7 cellular contexts compared by ENCODE assay signal in genomic region chr6:38049948-38050347, GRCh38.
DNase-seq lines count a peak whose midpoint lies in the region; ATAC-seq, FAIRE-seq and TF ChIP-seq lines count a peak whose summit lies in the region.
"Not testable (repeated sequence)": the region's sequence is repeated elsewhere in the genome, so short reads cannot be mapped to it uniquely, and the experiment has no call there.

No MANE protein-coding gene starts in this region.

- H3K79me2 ChIP-seq in HCT116 (ENCODE audit: insufficient read depth, low read length); K562 (ENCODE audit: control insufficient read depth, insufficient read depth, low read length): not testable (repeated sequence)

- DNase-seq in HCT116 (ENCODE audit: low read depth, low spot score); K562 (ENCODE audit: extremely low read depth in 1 of 4, low spot score in 3 of 4); memory B cell (ENCODE audit: low spot score in 2 of 2): not testable (repeated sequence)
- DNase-seq in MG63 (peak; percentile 76), RWPE2 (ENCODE audit: low spot score) (peak; percentile 63), renal cortical epithelial cell (ENCODE audit: low read depth) (peak; percentile 37)

- not testable (repeated sequence) for FAIRE-seq in K562 (lab: Jason Lieb, UNC)

- peak overlapping the region in 1 of 2 experiments; percentile 10; a peak in 1 of 4 replicates for H3K4me3 ChIP-seq in HCT116 (replicated peaks in 1 of 2; ENCODE audit: low read depth in 1 of 2, low read length in 2 of 2)
- not testable (repeated sequence) for H3K4me3 ChIP-seq in MG63; RWPE2 (ENCODE audit: severe bottlenecking); K562

- in situ Hi-C loops in K562 (cut with MboI) = not testable (repeated sequence)

- TF ChIP-seq EP300 in K562 (IDR thresholded peaks at IDR 0.05; ENCODE audit: low read length) = not testable (repeated sequence)

- CTCF ChIA-PET in HCT116 (lab: Charles Lee) = interaction anchor here (1.0 kb wide), 1 partner anchor 9 kb away, joined by 3 read pairs; no protein-coding TSS in a partner anchor
- CTCF ChIA-PET in K562 (lab: Yijun Ruan, JAX; ENCODE audit: low intra/inter-chr PET ratio) = not testable (repeated sequence)

- BruUV-seq in HCT116 (replicated peaks; lab: Mats Ljungman, UMichigan); K562 (replicated peaks; lab: Mats Ljungman, UMichigan): not testable (repeated sequence)

- not testable (repeated sequence) for H3K36me3 ChIP-seq in HCT116 (ENCODE audit: control insufficient read depth in 1 of 2, insufficient read depth in 2 of 2, low read length in 2 of 2); MG63; RWPE2 (ENCODE audit: low read depth); K562 (ENCODE audit: control insufficient read depth, insufficient read depth, low read length)

- peak overlapping the region; percentile 50 for H3K4me2 ChIP-seq in HCT116 (ENCODE audit: low read length)
- not testable (repeated sequence) for H3K4me2 ChIP-seq in K562 (ENCODE audit: insufficient read depth, low read length)

- 29% methylated on average over 7 of the region's 7 CpGs for WGBS in K562 (ENCODE audit: insufficient coverage, low coverage, missing lambda C conversion rate)

- not testable (repeated sequence) for H2AFZ ChIP-seq in HCT116 (ENCODE audit: low read depth, low read length, poor library complexity, severe bottlenecking); K562 (ENCODE audit: low read depth, low read length)

- not testable (repeated sequence) for TF ChIP-seq CTCF in HCT116 (IDR thresholded peaks at IDR 0.05 in 2 of 3, conservative IDR thresholded peaks at IDR 0.05 in 1 of 3; ENCODE audit: borderline replicate concordance in 1 of 3, insufficient read depth in 1 of 3, low read depth in 2 of 3, low read length in 2 of 3); RWPE2 (IDR thresholded peaks at IDR 0.05; ENCODE audit: poor library complexity, severe bottlenecking); K562 (IDR thresholded peaks at IDR 0.05 in 2 of 3, conservative IDR thresholded peaks at IDR 0.05 in 1 of 3; ENCODE audit: insufficient read depth in 2 of 3, low read depth in 1 of 3, low read length in 3 of 3)

- peak overlapping the region; percentile 35 for H3K27ac Mint-ChIP-seq in memory B cell

- ATAC-seq in HCT116 = peak; percentile 72
- ATAC-seq in RWPE2 (ENCODE audit: low read depth) = peak; percentile 65
- ATAC-seq in K562; memory B cell (ENCODE audit: low read depth): not testable (repeated sequence)
- ATAC-seq in esophagus mucosa = peak; percentile 25

- POLR2A ChIA-PET in HCT116 (lab: Charles Lee); K562 (lab: Yijun Ruan, JAX): not testable (repeated sequence)

- not testable (repeated sequence) for H3K9me2 ChIP-seq in HCT116 (ENCODE audit: insufficient read depth)

- not testable (repeated sequence) for H3K27me3 ChIP-seq in HCT116 (ENCODE audit: insufficient read depth, low read length); MG63; RWPE2 (ENCODE audit: insufficient read depth, poor library complexity, severe bottlenecking); K562 (ENCODE audit: control insufficient read depth in 2 of 2, insufficient read depth in 2 of 2, low read length in 2 of 2)

- not testable (repeated sequence) for H3K27me3 Mint-ChIP-seq in memory B cell

- not testable (repeated sequence) for H3K9me1 ChIP-seq in K562 (ENCODE audit: control insufficient read depth, insufficient read depth, low read length)

- H3K36me3 Mint-ChIP-seq in memory B cell = not testable (repeated sequence)

- peaks cover 17% of the 10 kb centered on the region for H3K4me1 Mint-ChIP-seq in memory B cell

- H4K20me1 ChIP-seq in HCT116 (ENCODE audit: insufficient read depth); K562 (replicated peaks; ENCODE audit: control insufficient read depth, insufficient read depth, low read length): not testable (repeated sequence)

- not testable (repeated sequence) for H3K9ac ChIP-seq in HCT116 (ENCODE audit: low read length); K562 (ENCODE audit: insufficient read depth in 1 of 2, low read depth in 2 of 2, low read length in 2 of 2)

- intact Hi-C loops in HCT116 (cut with micrococcal nuclease); K562 (cut with micrococcal nuclease): not testable (repeated sequence)

- H3K9me3 Mint-ChIP-seq in memory B cell = not testable (repeated sequence)

- H3K4me1 ChIP-seq in HCT116 (ENCODE audit: control insufficient read depth in 1 of 2, insufficient read depth in 2 of 2, low read length in 2 of 2) (peaks cover 2 to 37% of the 10 kb centered on the region in 2 experiments; a peak in 3 of 4 replicates), RWPE2 (ENCODE audit: insufficient read depth, poor library complexity, severe bottlenecking) (peaks cover 32% of the 10 kb centered on the region)
- H3K4me1 ChIP-seq in K562 (replicated peaks in 1 of 2; ENCODE audit: control insufficient read depth in 2 of 2, insufficient read depth in 2 of 2, low read length in 2 of 2) = not testable (repeated sequence)

- RAD21 ChIA-PET in HCT116 (lab: Charles Lee; ENCODE audit: low non-redundant PET in 1 of 2, low total read pairs in 2 of 2, uncharacterized antibody in 2 of 2, unreplicated experiment in 2 of 2) = not testable (repeated sequence)

- H3K27ac ChIP-seq in HCT116 (ENCODE audit: low read depth, low read length); K562 (ENCODE audit: extremely low read depth, low read depth, low read length): not testable (repeated sequence)
- peak overlapping the region; percentile 77 for H3K27ac ChIP-seq in RWPE2 (ENCODE audit: poor library complexity, severe bottlenecking)

- TF ChIP-seq POLR2A in HCT116 (IDR thresholded peaks at IDR 0.05; ENCODE audit: borderline replicate concordance, extremely low read depth, insufficient read depth, insufficient read length); K562 (conservative IDR thresholded peaks at IDR 0.05): not testable (repeated sequence)

- H3K9me3 ChIP-seq in HCT116 (ENCODE audit: control insufficient read depth in 1 of 2, insufficient read depth in 1 of 2, low read depth in 1 of 2, low read length in 2 of 2); MG63; RWPE2 (ENCODE audit: severe bottlenecking); K562 (replicated peaks; ENCODE audit: control insufficient read depth, insufficient read depth, low read depth, low read length): not testable (repeated sequence)

- not testable (repeated sequence) for TF ChIP-seq RAD21 in HCT116 (IDR thresholded peaks at IDR 0.05; ENCODE audit: low read depth); K562 (CRISPR knock-in tag; conservative IDR thresholded peaks at IDR 0.05 in 1 of 2, IDR thresholded peaks at IDR 0.05 in 1 of 2)

- H3K4me3 Mint-ChIP-seq in memory B cell = not testable (repeated sequence)

TF ChIP-seq in HCT116, 20 proteins besides CTCF, POLR2A, EP300 and RAD21:
- 0 out of 2 replicates have a peak, but pooled peaks have one; percentile 32 for TF ChIP-seq FOSL1 (IDR thresholded peaks at IDR 0.05; ENCODE audit: low read depth)
- 0 out of 2 replicates have a peak, but pooled peaks have one; percentile 8 for TF ChIP-seq SP1 (IDR thresholded peaks at IDR 0.05; ENCODE audit: low read depth)
- TF ChIP-seq EGR1 (IDR thresholded peaks at IDR 0.05; ENCODE audit: low read depth) = peak; percentile 20; the same call in 1 of the 2 replicates
TF ChIP-seq in HCT116: peak in this region for 3; not testable (repeated sequence) for 17.

TF ChIP-seq in K562, 482 proteins besides CTCF, POLR2A, EP300 and RAD21:
- TF ChIP-seq EGR1 (conservative IDR thresholded peaks at IDR 0.05) (peak; percentile 36; the same call in 1 of the 2 replicates), CBFA2T3 (IDR thresholded peaks at IDR 0.05) (peak; percentile 16; the same call in 1 of the 2 replicates)
TF ChIP-seq in K562: peak in this region for 2; not testable (repeated sequence) for 480.
